In the genomic region with DNA sequence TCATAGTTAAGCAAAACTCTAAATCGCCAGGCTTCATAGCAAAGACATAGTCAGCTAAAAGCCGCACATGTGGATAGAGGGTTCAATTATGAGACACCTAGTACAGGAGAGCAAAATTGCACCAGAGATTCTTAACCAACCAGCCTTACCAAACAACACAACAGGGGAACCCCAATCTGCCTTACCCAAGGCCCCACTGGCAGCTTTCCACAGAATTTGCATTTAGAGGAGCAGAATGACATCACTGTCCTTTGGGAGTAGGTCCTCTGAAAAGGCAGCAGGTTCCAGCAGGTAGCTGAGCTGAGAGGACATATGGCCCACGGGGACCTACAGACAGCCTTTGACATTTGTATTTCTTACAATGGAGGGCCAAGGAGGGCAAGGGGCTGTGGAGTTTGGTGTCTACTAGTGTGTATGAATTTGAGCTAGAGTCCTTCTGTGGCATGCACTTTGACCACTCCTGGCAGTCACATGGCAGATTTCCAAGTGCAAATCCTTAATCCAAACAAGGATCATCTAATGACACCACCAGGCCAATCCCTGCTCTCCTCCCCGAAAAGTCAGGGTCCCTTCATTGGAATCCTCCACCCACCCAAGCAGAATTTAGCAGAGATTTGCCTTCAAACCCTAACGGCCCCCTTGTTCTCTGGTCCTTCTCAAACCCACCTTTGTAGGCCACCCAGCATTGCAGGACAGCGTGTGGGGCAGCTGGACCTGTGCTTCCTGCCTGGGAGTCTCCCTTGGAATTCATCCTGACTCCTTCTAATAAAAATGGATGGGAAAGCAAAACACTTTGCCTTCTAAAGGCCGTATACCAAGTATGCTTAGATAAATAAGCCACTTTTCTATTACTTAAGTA, we compare ENCODE assay signal across 10 cellular contexts.
DNase-seq lines count a peak whose midpoint lies in the region; ATAC-seq and TF ChIP-seq lines count a peak whose summit lies in the region.
"Had no signal": no experiment of that assay in that cellular context is flagged by ENCODE, and none has a peak within 500 bp of the region (broad histone marks: within the 10 kb centered on the region; RNA-seq: fewer than 3 reads in every experiment).

No MANE protein-coding gene starts in this region.

- H3K4me3 ChIP-seq in body of pancreas = no peak overlapping the region

- no peak for TF ChIP-seq CTCF in body of pancreas (IDR thresholded peaks at IDR 0.05)

- ATAC-seq in GM18868 (IDR thresholded peaks at IDR 0.05; ENCODE audit: unreplicated experiment) (peak; percentile 93), GM21717 (IDR thresholded peaks at IDR 0.05; ENCODE audit: unreplicated experiment) (peak; percentile 95), HG03457 (IDR thresholded peaks at IDR 0.05; ENCODE audit: unreplicated experiment) (peak; percentile 85), left lobe of liver (peak; percentile 90), Right ventricle myocardium inferior (no peak), body of pancreas (no peak)
- ATAC-seq: left colon had no signal

- DNase-seq in left lobe of liver (ENCODE audit: low spot score) = peak; percentile 48
- DNase-seq in Right ventricle myocardium inferior (ENCODE audit: missing footprints) = no peak
- DNase-seq in body of pancreas = no peak
- no peak for DNase-seq in NCI-H2196 (lab: John Stamatoyannopoulos, UW; ENCODE audit: unreplicated experiment)
- no peak for DNase-seq in NCI-H2171 (lab: John Stamatoyannopoulos, UW)
- DNase-seq: activated CD4-positive, alpha-beta T cell treated with anti-CD3 and anti-CD28 coated beads, Interleukin-2, amount 50 U/mL, for 1 hour; left colon had no signal

- no peaks in the 10 kb centered on the region for H3K27me3 ChIP-seq in body of pancreas

- no peaks in the 10 kb centered on the region for H3K4me1 ChIP-seq in body of pancreas

- no peak for TF ChIP-seq POLR2A in body of pancreas (IDR thresholded peaks at IDR 0.05)

- WGBS in body of pancreas, 2 donors = 79 to 81% methylated on average over 7 of the region's 7 CpGs

- no peaks in the 10 kb centered on the region for H3K9me3 ChIP-seq in body of pancreas

- no peak overlapping the region for H3K27ac ChIP-seq in body of pancreas

- intact Hi-C loops in Right ventricle myocardium inferior (cut with DNase I) (no loop called here), body of pancreas (cut with DNase I) (no loop called here)

- H3K36me3 ChIP-seq in body of pancreas (replicated peaks in 1 of 2; ENCODE audit: insufficient read depth in 1 of 2, low read depth in 2 of 2) = no peaks in the 10 kb centered on the region

Comparison
In these comparisons a context has a peak if more than half of its experiments do, and no peak if none do; other contexts are left out.
1. ATAC-seq: peak in GM18868 (single experiment), GM21717 (single experiment), HG03457 (single experiment) and left lobe of liver (single experiment); none in Right ventricle myocardium inferior (single experiment) and body of pancreas (single experiment).